Comparison of ENCODE assay signal across 1 cellular context in genomic region chr2:174680221-174680620, GRCh38.
TF ChIP-seq lines count a peak whose summit lies in the region.

No MANE protein-coding gene starts in this region.

TF ChIP-seq in GM23338, 12 proteins besides CTCF, POLR2A, EP300 and RAD21 (continued from another document):
- no peak for TF ChIP-seq ZNF462 (CRISPR knock-in tag; IDR thresholded peaks at IDR 0.05)
- no peak for TF ChIP-seq REST (IDR thresholded peaks at IDR 0.05; ENCODE audit: unreplicated experiment)
- no peak for TF ChIP-seq STAT1 (IDR thresholded peaks at IDR 0.05; ENCODE audit: unreplicated experiment)
- no peak for TF ChIP-seq EZH2phosphoT487 (IDR thresholded peaks at IDR 0.05; ENCODE audit: unreplicated experiment)
- no peak for TF ChIP-seq JUNB (IDR thresholded peaks at IDR 0.05; ENCODE audit: unreplicated experiment)
- no peak for TF ChIP-seq ZNF114 (CRISPR knock-in tag; IDR thresholded peaks at IDR 0.05)
- no peak for TF ChIP-seq ZNF331 (CRISPR knock-in tag; IDR thresholded peaks at IDR 0.05; ENCODE audit: low read depth)
- no peak for TF ChIP-seq POLR2AphosphoS5 (IDR thresholded peaks at IDR 0.05; ENCODE audit: low read depth)
- TF ChIP-seq CREB1 (CRISPR knock-in tag; IDR thresholded peaks at IDR 0.05; ENCODE audit: low read depth) = no peak
- TF ChIP-seq NANOG (IDR thresholded peaks at IDR 0.05; ENCODE audit: borderline replicate concordance) = no peak
- TF ChIP-seq EZH2 (IDR thresholded peaks at IDR 0.05; ENCODE audit: low read depth, unreplicated experiment) = no peak
TF ChIP-seq in GM23338: peak in this region for 0.
